10 cellular contexts compared by ENCODE assay signal in genomic region chr1:6178751-6179563, GRCh38. TPM values are rescaled to one million over a fixed set of nuclear protein-coding genes. Genes with fewer than 3 reads are reported as not detected.
DNase-seq lines count a peak whose midpoint lies in the region; ATAC-seq and TF ChIP-seq lines count a peak whose summit lies in the region.
"Had no signal": no experiment of that assay in that cellular context is flagged by ENCODE, and none has a peak within 500 bp of the region (broad histone marks: within the 10 kb centered on the region; RNA-seq: fewer than 3 reads in every experiment).

No MANE protein-coding gene starts in this region.

- H3K27ac ChIP-seq in GM23248: no peak overlapping the region
- H3K27ac ChIP-seq in SJSA1: no peak overlapping the region
- H3K27ac ChIP-seq in right cardiac atrium (ENCODE audit: low read length): no peak overlapping the region
- H3K27ac ChIP-seq in smooth muscle cell (ENCODE audit: low read depth): no peak overlapping the region

- H3K4me3 ChIP-seq in GM23248: peak overlapping the region; percentile 33; the same call in 1 of the 2 replicates
- H3K4me3 ChIP-seq in SJSA1: peak overlapping the region; percentile 8; the same call in 1 of the 2 replicates
- H3K4me3 ChIP-seq in right cardiac atrium (ENCODE audit: low read length): peak overlapping the region; percentile 37
- H3K4me3 ChIP-seq in smooth muscle cell: no peak overlapping the region
- H3K4me3 ChIP-seq: mucosa of descending colon had no signal

- H3K79me2 ChIP-seq in GM23248 (ENCODE audit: insufficient read depth): no peaks in the 10 kb centered on the region
- H3K79me2 ChIP-seq in smooth muscle cell (ENCODE audit: low read depth): no peaks in the 10 kb centered on the region

- ATAC-seq in right cardiac atrium (peak in 1 of 2 donors; percentile 7), HG02970 (IDR thresholded peaks at IDR 0.05; ENCODE audit: low FRiP score, unreplicated experiment) (no peak), GM21447 (IDR thresholded peaks at IDR 0.05; ENCODE audit: unreplicated experiment) (no peak)
- ATAC-seq: mucosa of descending colon had no signal

- DNase-seq in GM23248 (peak; percentile 27), SJSA1 (ENCODE audit: low read depth in 1 of 2, low spot score in 2 of 2) (no peak), right cardiac atrium (no peak), smooth muscle cell (lab: John Stamatoyannopoulos, UW; ENCODE audit: unreplicated experiment) (no peak), NCI-H1694 treated with DMSO at 0.1 percent for 48 hours (lab: John Stamatoyannopoulos, UW) (no peak)
- DNase-seq: NCI-H187; stimulated activated CD4-positive, alpha-beta T cell treated with anti-CD3 and anti-CD28 coated beads, Interleukin-4, amount 100 ng/mL, for 4 hours had no signal

- H4K20me1 ChIP-seq in GM23248 (ENCODE audit: insufficient read depth) (no peaks in the 10 kb centered on the region), smooth muscle cell (ENCODE audit: low read depth) (peaks cover 52% of the 10 kb centered on the region)

- H2AFZ ChIP-seq in GM23248 (no peak overlapping the region), smooth muscle cell (ENCODE audit: low read depth) (no peak overlapping the region)

- H3K27me3 ChIP-seq in GM23248 (replicated peaks; ENCODE audit: insufficient read depth): peaks cover 18% of the 10 kb centered on the region
- peaks cover 33% of the 10 kb centered on the region for H3K27me3 ChIP-seq in SJSA1 (replicated peaks)
- no peaks in the 10 kb centered on the region for H3K27me3 ChIP-seq in right cardiac atrium (ENCODE audit: control insufficient read depth, insufficient read depth)
- H3K27me3 ChIP-seq in smooth muscle cell (ENCODE audit: low read depth): peaks cover 65% of the 10 kb centered on the region

- 2 to 4% methylated on average over 29 to 37 of the region's 51 CpGs for WGBS in GM23248 (ENCODE audit: low coverage in 1 of 2, low lambda C conversion rate in 2 of 2, missing lambda C conversion rate in 2 of 2), 2 experiments
- WGBS in right cardiac atrium: 3% methylated on average over 51 of the region's 51 CpGs
- WGBS in smooth muscle cell (ENCODE audit: low lambda C conversion rate): 12% methylated on average over 24 of the region's 51 CpGs

- H3K9me3 ChIP-seq in GM23248 (ENCODE audit: low read depth) (no peaks in the 10 kb centered on the region), SJSA1 (replicated peaks) (no peaks in the 10 kb centered on the region), right cardiac atrium (ENCODE audit: control insufficient read depth, low read length) (no peaks in the 10 kb centered on the region), smooth muscle cell (replicated peaks; ENCODE audit: low read depth) (no peaks in the 10 kb centered on the region)
- H3K9me3 ChIP-seq: mucosa of descending colon had no signal

- TF ChIP-seq CTCF in smooth muscle cell (IDR thresholded peaks at IDR 0.05; ENCODE audit: borderline replicate concordance, insufficient read depth, poor library complexity, severe bottlenecking): no peak

- peaks cover 7% of the 10 kb centered on the region for H3K4me1 ChIP-seq in GM23248 (ENCODE audit: insufficient read depth)
- peaks cover 9% of the 10 kb centered on the region; the same call in 1 of the 2 replicates for H3K4me1 ChIP-seq in SJSA1 (replicated peaks)
- H3K4me1 ChIP-seq in right cardiac atrium (ENCODE audit: control insufficient read depth, insufficient read depth, low read length): no peaks in the 10 kb centered on the region
- peaks cover 6% of the 10 kb centered on the region for H3K4me1 ChIP-seq in smooth muscle cell (ENCODE audit: low read depth)

- peak overlapping the region; percentile 40 for H3K4me2 ChIP-seq in GM23248 (ENCODE audit: unreplicated experiment)
- H3K4me2 ChIP-seq in smooth muscle cell: peak overlapping the region; percentile 44

- peaks cover 14% of the 10 kb centered on the region for H3F3A ChIP-seq in GM23248 (ENCODE audit: insufficient read depth)
- no peaks in the 10 kb centered on the region for H3F3A ChIP-seq in smooth muscle cell (ENCODE audit: low read depth)

- intact Hi-C loops in right cardiac atrium (cut with DNase I): loop anchor here in 2 of 4 donors (10.0 kb wide), 1 partner anchor 124 kb away; no protein-coding TSS in a partner anchor

- H3K9me2 ChIP-seq in GM23248 (ENCODE audit: insufficient read depth): no peaks in the 10 kb centered on the region

- in situ Hi-C loops in GM23248 (cut with MboI): no loop called here

- H3K9ac ChIP-seq in GM23248 (no peak overlapping the region), smooth muscle cell (ENCODE audit: low read depth) (no peak overlapping the region)

- H3K36me3 ChIP-seq in GM23248 (ENCODE audit: low read depth) (no peaks in the 10 kb centered on the region), SJSA1 (peaks cover 4% of the 10 kb centered on the region; the same call in 1 of the 2 replicates), smooth muscle cell (ENCODE audit: low read depth) (no peaks in the 10 kb centered on the region)

RNA-seq across cellular contexts. Expression of gene CHD5, which starts 1.2 kb away (rescaled TPM):
- 0.11 and 0.25 TPM in 2 replicates for total RNA-seq in GM23248 (2014; rRNA removed; shearing (Covaris generic))
- 0.10 TPM in 1 of 2 replicates, not detected in the other for polyA plus RNA-seq in GM23248 (2016; fragmentation: Nextera tagmentation; extraction: Ambion mirVana)
- total RNA-seq in SJSA1 (2014; rRNA removed; shearing (Covaris generic)): 0.28 and 0.53 TPM in 2 replicates
- total RNA-seq in right cardiac atrium: under 1 TPM; 0.23 to 0.53 (median 0.35) TPM
- 0.29 TPM for polyA plus RNA-seq in right cardiac atrium
- total RNA-seq in smooth muscle cell: 0.40 TPM in 2 replicates
- polyA plus RNA-seq in smooth muscle cell: not detected in 2 replicates

RNA-seq across cellular contexts. Expression of gene RPL22, which starts 20.4 kb away (rescaled TPM):
- total RNA-seq in GM23248 (2014; rRNA removed; shearing (Covaris generic)): 101 and 127 TPM in 2 replicates
- polyA plus RNA-seq in GM23248 (2016; fragmentation: Nextera tagmentation; extraction: Ambion mirVana) (124 and 137 TPM in 2 replicates), right cardiac atrium (260 TPM), smooth muscle cell (108 and 117 TPM in 2 replicates)
- 149 and 187 TPM in 2 replicates for total RNA-seq in SJSA1 (2014; rRNA removed; shearing (Covaris generic))
- total RNA-seq in right cardiac atrium (100 to 1,000 TPM; 247 to 309 (median 276) TPM), smooth muscle cell (108 and 126 TPM in 2 replicates)

RNA-seq across cellular contexts. Expression of gene RNF207, which starts 27.0 kb away (rescaled TPM):
- total RNA-seq in GM23248 (2014; rRNA removed; shearing (Covaris generic)): 30.3 and 32.8 TPM in 2 replicates
- polyA plus RNA-seq in GM23248 (2016; fragmentation: Nextera tagmentation; extraction: Ambion mirVana) (6.2 and 8.6 TPM in 2 replicates), right cardiac atrium (55.2 TPM), smooth muscle cell (2.0 and 4.0 TPM in 2 replicates)
- total RNA-seq in SJSA1 (2014; rRNA removed; shearing (Covaris generic)): 5.4 and 27.3 TPM in 2 replicates
- total RNA-seq in right cardiac atrium (10 to 100 TPM; 33.7 to 97.4 (median 63.7) TPM), smooth muscle cell (1.8 and 4.8 TPM in 2 replicates)

RNA-seq across cellular contexts. Expression of gene ICMT, which starts 56.8 kb away (rescaled TPM):
- total RNA-seq in GM23248 (2014; rRNA removed; shearing (Covaris generic)): 110 and 119 TPM in 2 replicates
- polyA plus RNA-seq in GM23248 (2016; fragmentation: Nextera tagmentation; extraction: Ambion mirVana): 69.4 and 71.5 TPM in 2 replicates
- total RNA-seq in SJSA1 (2014; rRNA removed; shearing (Covaris generic)): 114 and 140 TPM in 2 replicates
- 10 to 100 TPM; 52.1 to 59.6 (median 54.1) TPM for total RNA-seq in right cardiac atrium
- polyA plus RNA-seq in right cardiac atrium: 39.9 TPM
- 55.1 and 66.8 TPM in 2 replicates for total RNA-seq in smooth muscle cell
- 34.7 and 36.6 TPM in 2 replicates for polyA plus RNA-seq in smooth muscle cell
